Comparison of ENCODE assay signal across 8 cellular contexts in the genomic region with DNA sequence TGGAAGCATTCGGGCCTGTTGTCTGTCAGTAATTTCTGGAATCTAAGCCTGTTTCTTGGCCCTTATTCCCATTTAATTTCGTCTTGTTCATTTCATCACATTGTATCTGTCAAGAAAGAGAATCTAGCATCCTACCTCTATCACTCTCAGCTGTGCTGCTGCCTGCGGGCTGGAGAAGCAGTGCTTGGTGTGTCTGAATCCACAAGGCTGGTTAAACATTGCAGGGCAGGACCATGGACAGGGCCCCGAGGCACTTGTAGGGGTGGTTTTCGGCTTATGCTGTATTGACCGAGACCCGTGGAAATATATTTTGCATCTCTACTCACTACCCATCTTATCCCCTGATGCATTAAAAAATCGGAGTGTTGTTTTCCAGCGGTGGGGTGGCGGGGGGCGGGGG. TPM values are rescaled to one million over a fixed set of nuclear protein-coding genes. Genes with fewer than 3 reads are reported as not detected.
DNase-seq lines count a peak whose midpoint lies in the region; ATAC-seq, FAIRE-seq and TF ChIP-seq lines count a peak whose summit lies in the region.

No MANE protein-coding gene starts in this region.

- no peaks in the 10 kb centered on the region for H3K79me2 ChIP-seq in K562 (ENCODE audit: control insufficient read depth, insufficient read depth, low read length)

- in situ Hi-C loops in K562 (cut with MboI) = no loop called here

- H3K27ac ChIP-seq in K562 (ENCODE audit: extremely low read depth, low read depth, low read length) = no peak overlapping the region

- CTCF ChIA-PET in K562 (lab: Yijun Ruan, JAX; ENCODE audit: low intra/inter-chr PET ratio) = no interaction called here

- no peak for TF ChIP-seq POLR2A in K562 (conservative IDR thresholded peaks at IDR 0.05)

- no peak overlapping the region for H3K4me2 ChIP-seq in K562 (ENCODE audit: insufficient read depth, low read length)

- H2AFZ ChIP-seq in K562 (ENCODE audit: low read depth, low read length) = no peak overlapping the region

- H3K9me1 ChIP-seq in K562 (ENCODE audit: control insufficient read depth, insufficient read depth, low read length) = no peaks in the 10 kb centered on the region

- H3K4me3 ChIP-seq in K562 = no peak overlapping the region

- intact Hi-C loops in K562 (cut with micrococcal nuclease) = no loop called here

- WGBS in K562 (ENCODE audit: insufficient coverage, low coverage, missing lambda C conversion rate) = 5% methylated on average over 9 of the region's 11 CpGs

- DNase-seq in GDM1 (lab: John Stamatoyannopoulos, UW) (peak; percentile 38), OCI-M1 (lab: John Stamatoyannopoulos, UW) (peak; percentile 59), K562 (ENCODE audit: extremely low read depth in 1 of 4, low spot score in 3 of 4) (peak; percentile 65 to 75 (median 73)), kidney glomerular epithelial cell (lab: John Stamatoyannopoulos, UW) (peak; percentile 39), NCI-H2029 treated with DMSO at 0.1 percent for 48 hours (lab: John Stamatoyannopoulos, UW) (no peak), NCI-H524 treated with DMSO at 0.1 percent for 48 hours (lab: John Stamatoyannopoulos, UW) (no peak)
- DNase-seq in stimulated activated naive CD8-positive, alpha-beta T cell treated with anti-CD3 and anti-CD28 coated beads, Interleukin-15, Interleukin-2, amounts not matched to agents 100 U/mL and 50 U/mL, for 24 hours = peak; percentile 65

- H4K20me1 ChIP-seq in K562 (replicated peaks; ENCODE audit: control insufficient read depth, insufficient read depth, low read length) = peaks cover 5% of the 10 kb centered on the region

- POLR2A ChIA-PET in K562 (lab: Yijun Ruan, JAX) = no interaction called here

- no peaks in the 10 kb centered on the region for H3K36me3 ChIP-seq in K562 (ENCODE audit: control insufficient read depth, insufficient read depth, low read length)

- peaks cover 0 to 21% of the 10 kb centered on the region in 2 experiments; a peak in 3 of 5 replicates for H3K4me1 ChIP-seq in K562 (replicated peaks in 1 of 2; ENCODE audit: control insufficient read depth in 2 of 2, insufficient read depth in 2 of 2, low read length in 2 of 2)

- ATAC-seq in K562 = peak; percentile 78
- ATAC-seq in stimulated activated naive CD8-positive, alpha-beta T cell treated with anti-CD3 and anti-CD28 coated beads, Interleukin-15, Interleukin-2, amounts not matched to agents 100 U/mL and 50 U/mL, for 24 hours = no peak
- no peak for ATAC-seq in GM18907 (IDR thresholded peaks at IDR 0.05; ENCODE audit: unreplicated experiment)

- no TSS peak for BruUV-seq in K562 (replicated peaks; lab: Mats Ljungman, UMichigan)

- FAIRE-seq in K562 (lab: Jason Lieb, UNC) = no peak

- TF ChIP-seq EP300 in K562 (IDR thresholded peaks at IDR 0.05; ENCODE audit: low read length) = no peak

- no peak overlapping the region for H3K9ac ChIP-seq in K562 (ENCODE audit: insufficient read depth in 1 of 2, low read depth in 2 of 2, low read length in 2 of 2)

- no peak for TF ChIP-seq RAD21 in K562 (CRISPR knock-in tag; conservative IDR thresholded peaks at IDR 0.05 in 1 of 2, IDR thresholded peaks at IDR 0.05 in 1 of 2)

- no peak for TF ChIP-seq CTCF in K562 (IDR thresholded peaks at IDR 0.05 in 2 of 3, conservative IDR thresholded peaks at IDR 0.05 in 1 of 3; ENCODE audit: insufficient read depth in 2 of 3, low read depth in 1 of 3, low read length in 3 of 3)

- H3K27me3 ChIP-seq in K562 (ENCODE audit: control insufficient read depth in 2 of 2, insufficient read depth in 2 of 2, low read length in 2 of 2) = peaks cover 34 to 46% of the 10 kb centered on the region in 2 experiments

- H3K9me3 ChIP-seq in K562 (replicated peaks; ENCODE audit: control insufficient read depth, insufficient read depth, low read depth, low read length) = no peaks in the 10 kb centered on the region

TF ChIP-seq in K562, 482 proteins besides CTCF, POLR2A, EP300 and RAD21 (continues in another document):
- TF ChIP-seq EHMT2 (IDR thresholded peaks at IDR 0.05) (peak; percentile 96), ZC3H8 (IDR thresholded peaks at IDR 0.05) (no peak), ZC3H11A (IDR thresholded peaks at IDR 0.05; ENCODE audit: low read depth, low read length) (no peak), MAZ (CRISPR knock-in tag; conservative IDR thresholded peaks at IDR 0.05 in 1 of 2, IDR thresholded peaks at IDR 0.05 in 1 of 2) (peak in 1 of 2 experiments; percentile 42; a peak in 2 of 4 replicates), ZNF444 (CRISPR knock-in tag; IDR thresholded peaks at IDR 0.05) (no peak), PRMT5 (CRISPR knock-in tag; IDR thresholded peaks at IDR 0.05) (peak; percentile 88), MIER1 (IDR thresholded peaks at IDR 0.05; ENCODE audit: low read depth) (peak; percentile 93), CXXC5 (CRISPR knock-in tag; IDR thresholded peaks at IDR 0.05) (no peak), CREM (IDR thresholded peaks at IDR 0.05; ENCODE audit: low read depth) (peak; percentile 16; the same call in 1 of the 2 replicates), CBFA2T3 (IDR thresholded peaks at IDR 0.05) (no peak), MTA2 (IDR thresholded peaks at IDR 0.05; ENCODE audit: low read depth) (no peak), SIN3A (IDR thresholded peaks at IDR 0.05; ENCODE audit: borderline replicate concordance in 2 of 2, control insufficient read depth in 1 of 2, low read depth in 2 of 2, low read length in 2 of 2) (peak in 1 of 2 experiments; percentile 63; a peak in 1 of 4 replicates), RCOR1 (IDR thresholded peaks at IDR 0.05; ENCODE audit: borderline replicate concordance in 1 of 2, low read depth in 2 of 2, low read length in 2 of 2) (peak in 1 of 2 experiments; percentile 22; a peak in 1 of 4 replicates), MEF2A (IDR thresholded peaks at IDR 0.05; ENCODE audit: control insufficient read depth, low read depth, low read length) (no peak)
- TF ChIP-seq, protein P1, sequence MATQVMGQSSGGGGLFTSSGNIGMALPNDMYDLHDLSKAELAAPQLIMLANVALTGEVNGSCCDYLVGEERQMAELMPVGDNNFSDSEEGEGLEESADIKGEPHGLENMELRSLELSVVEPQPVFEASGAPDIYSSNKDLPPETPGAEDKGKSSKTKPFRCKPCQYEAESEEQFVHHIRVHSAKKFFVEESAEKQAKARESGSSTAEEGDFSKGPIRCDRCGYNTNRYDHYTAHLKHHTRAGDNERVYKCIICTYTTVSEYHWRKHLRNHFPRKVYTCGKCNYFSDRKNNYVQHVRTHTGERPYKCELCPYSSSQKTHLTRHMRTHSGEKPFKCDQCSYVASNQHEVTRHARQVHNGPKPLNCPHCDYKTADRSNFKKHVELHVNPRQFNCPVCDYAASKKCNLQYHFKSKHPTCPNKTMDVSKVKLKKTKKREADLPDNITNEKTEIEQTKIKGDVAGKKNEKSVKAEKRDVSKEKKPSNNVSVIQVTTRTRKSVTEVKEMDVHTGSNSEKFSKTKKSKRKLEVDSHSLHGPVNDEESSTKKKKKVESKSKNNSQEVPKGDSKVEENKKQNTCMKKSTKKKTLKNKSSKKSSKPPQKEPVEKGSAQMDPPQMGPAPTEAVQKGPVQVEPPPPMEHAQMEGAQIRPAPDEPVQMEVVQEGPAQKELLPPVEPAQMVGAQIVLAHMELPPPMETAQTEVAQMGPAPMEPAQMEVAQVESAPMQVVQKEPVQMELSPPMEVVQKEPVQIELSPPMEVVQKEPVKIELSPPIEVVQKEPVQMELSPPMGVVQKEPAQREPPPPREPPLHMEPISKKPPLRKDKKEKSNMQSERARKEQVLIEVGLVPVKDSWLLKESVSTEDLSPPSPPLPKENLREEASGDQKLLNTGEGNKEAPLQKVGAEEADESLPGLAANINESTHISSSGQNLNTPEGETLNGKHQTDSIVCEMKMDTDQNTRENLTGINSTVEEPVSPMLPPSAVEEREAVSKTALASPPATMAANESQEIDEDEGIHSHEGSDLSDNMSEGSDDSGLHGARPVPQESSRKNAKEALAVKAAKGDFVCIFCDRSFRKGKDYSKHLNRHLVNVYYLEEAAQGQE (CRISPR knock-in tag; IDR thresholded peaks at IDR 0.05; ENCODE audit: low read depth) = peak; percentile 93
- TF ChIP-seq, protein P2, sequence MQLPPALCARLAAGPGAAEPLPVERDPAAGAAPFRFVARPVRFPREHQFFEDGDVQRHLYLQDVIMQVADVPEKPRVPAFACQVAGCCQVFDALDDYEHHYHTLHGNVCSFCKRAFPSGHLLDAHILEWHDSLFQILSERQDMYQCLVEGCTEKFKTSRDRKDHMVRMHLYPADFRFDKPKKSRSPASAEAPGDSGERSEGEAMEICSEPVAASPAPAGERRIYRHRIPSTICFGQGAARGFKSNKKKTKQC (CRISPR knock-in tag; IDR thresholded peaks at IDR 0.05) = peak; percentile 38; the same call in 1 of the 2 replicates

RNA-seq across cellular contexts. Expression of a gene that starts 3.1 kb away (rescaled TPM):
- 9.2 and 21.1 TPM in 2 replicates for total RNA-seq in K562 (2011; cell fraction: chromatin; rRNA removed; ENCODE audit: low replicate concordance)
- total RNA-seq in K562 (2011; cell fraction: nucleolus; rRNA removed) = 12.4 and 14.0 TPM in 2 replicates
- 9.8 and 10.8 TPM in 2 replicates for total RNA-seq in K562 (2011; cell fraction: nucleoplasm; rRNA removed)
- total RNA-seq in K562 (2014; rRNA removed) (14.2 and 16.6 TPM in 2 replicates), K562 (2014; rRNA removed; fragmentation: Illumina TruSeq; extraction: Trizol) (5.8 and 7.0 TPM in 2 replicates), K562 (2015; rRNA removed; fragmentation: Illumina TruSeq; extraction: Trizol) (9.8 and 11.5 TPM in 2 replicates), K562 (2021) (12.0 and 12.3 TPM in 2 replicates)
- polyA plus RNA-seq in K562 (2011; rRNA removed) (6.2 and 10.5 TPM in 2 replicates), K562 (2014; fragmentation: Illumina TruSeq; extraction: Trizol) (8.1 and 8.9 TPM in 2 replicates), K562 (2014; fragmentation: Nextera tagmentation; extraction: Ambion mirVana) (under 1 TPM; 0.62 to 0.66 TPM), K562 (2014; rRNA removed) (7.9 TPM in 2 replicates)
- polyA plus RNA-seq in K562 (2011; cell fraction: cytosol; rRNA removed) = 5.7 and 10.3 TPM in 2 replicates
- polyA plus RNA-seq in K562 (2011; cell fraction: nucleus; rRNA removed) = 8.2 and 16.3 TPM in 2 replicates
- 8.3 and 12.2 TPM in 2 replicates for polyA plus RNA-seq in K562 (2012)
- 13.4 and 22.4 TPM in 2 replicates for polyA minus RNA-seq in K562 (2011; rRNA and poly(A)+ RNA removed)
- 5.8 and 12.3 TPM in 2 replicates for polyA minus RNA-seq in K562 (2011; cell fraction: cytosol; rRNA and poly(A)+ RNA removed)
- 9.4 and 11.8 TPM in 2 replicates for polyA minus RNA-seq in K562 (2011; cell fraction: nucleus; rRNA and poly(A)+ RNA removed)

Comparison
In these comparisons a context has a peak if more than half of its experiments do, and no peak if none do; other contexts are left out.
1. DNase-seq: peak in GDM1 (single experiment), OCI-M1 (single experiment), K562 (4 of 4), kidney glomerular epithelial cell (single experiment) and stimulated activated naive CD8-positive, alpha-beta T cell treated with anti-CD3 and anti-CD28 coated beads, Interleukin-15, Interleukin-2, amounts not matched to agents 100 U/mL and 50 U/mL, for 24 hours (single experiment); none in NCI-H2029 treated with DMSO at 0.1 percent for 48 hours (single experiment) and NCI-H524 treated with DMSO at 0.1 percent for 48 hours (single experiment).